16 cellular contexts compared by ENCODE assay signal in genomic region chr1:159938221-159938852, GRCh38. TPM values are rescaled to one million over a fixed set of nuclear protein-coding genes. Genes with fewer than 3 reads are reported as not detected.
DNase-seq lines count a peak whose midpoint lies in the region; ATAC-seq lines count a peak whose summit lies in the region.
"Had no signal": no experiment of that assay in that cellular context is flagged by ENCODE, and none has a peak within 500 bp of the region (broad histone marks: within the 10 kb centered on the region; RNA-seq: fewer than 3 reads in every experiment).

No MANE protein-coding gene starts in this region.

- peaks cover 29 to 45% of the 10 kb centered on the region in 2 donors for H3K4me1 ChIP-seq in neuronal stem cell (ENCODE audit: control insufficient read depth in 2 of 2, insufficient read depth in 1 of 2, low read depth in 1 of 2, low read length in 2 of 2)

- no peak overlapping the region for H4K8ac ChIP-seq in neuronal stem cell (ENCODE audit: low read depth, low read length)

- H4K91ac ChIP-seq in neuronal stem cell (ENCODE audit: low read depth, low read length, poor library complexity): no peak overlapping the region

- H3K27me3 ChIP-seq in neuronal stem cell (ENCODE audit: control insufficient read depth in 3 of 3, insufficient read depth in 3 of 3, low read depth in 1 of 3, low read length in 3 of 3): peaks cover 0 to 2% (median 0%) of the 10 kb centered on the region in 3 experiments

- peak overlapping the region; percentile 38 for H3K9ac ChIP-seq in neuronal stem cell (ENCODE audit: low read depth, low read length, poor library complexity)

- no peaks in the 10 kb centered on the region for H3K9me3 ChIP-seq in neuronal stem cell (replicated peaks in 1 of 2; ENCODE audit: control insufficient read depth in 2 of 2, insufficient read depth in 1 of 2, low read depth in 1 of 2, low read length in 2 of 2)
- H3K9me3 ChIP-seq: suprapubic skin had no signal

- no peak overlapping the region for H2BK5ac ChIP-seq in neuronal stem cell (ENCODE audit: low read length)

- H3K14ac ChIP-seq in neuronal stem cell (ENCODE audit: low read length): no peak overlapping the region

- H3K36me3 Mint-ChIP-seq in activated CD4-positive, alpha-beta memory T cell treated with anti-CD3 and anti-CD28 coated beads, Interleukin-2, amount 10 ng/mL, durations not matched to agents 7 days and 5 days (ENCODE audit: low read depth): no peaks in the 10 kb centered on the region

- peaks cover 32% of the 10 kb centered on the region for H3K27me3 Mint-ChIP-seq in activated CD4-positive, alpha-beta memory T cell treated with anti-CD3 and anti-CD28 coated beads, Interleukin-2, amount 10 ng/mL, durations not matched to agents 7 days and 5 days

- no peak overlapping the region for H3K27ac ChIP-seq in neuronal stem cell (replicated peaks; ENCODE audit: low read length)

- no peak overlapping the region for H2BK15ac ChIP-seq in neuronal stem cell (ENCODE audit: low read length)

- H3K4me3 ChIP-seq in neuronal stem cell (ENCODE audit: low read length in 2 of 2): peak overlapping the region in 1 of 2 donors; percentile 24
- H3K4me3 ChIP-seq: suprapubic skin had no signal

- peak; percentile 28 for DNase-seq in Daoy (ENCODE audit: low read depth)
- peak; percentile 45 for DNase-seq in activated CD4-positive, alpha-beta memory T cell treated with anti-CD3 and anti-CD28 coated beads, Interleukin-2, amount 10 ng/mL, durations not matched to agents 7 days and 5 days
- DNase-seq in neuronal stem cell (ENCODE audit: low spot score): no peak
- DNase-seq in GM03348 (ENCODE audit: low spot score): no peak
- DNase-seq in stimulated activated CD4-positive, alpha-beta T cell treated with anti-CD3 and anti-CD28 coated beads, Interleukin-4, amount 100 ng/mL, for 1 hour: no peak
- DNase-seq: activated B cell treated with CpG ODN at 0.5 μM for 24 hours, midbrain, NCI-H446, SHP77 treated with DMSO at 0.1 percent for 48 hours had no signal

- no CpG with 5 or more reads among the region's 7 CpGs for WGBS in neuronal stem cell (ENCODE audit: extremely low coverage in 2 of 2, insufficient read length in 2 of 2, insufficient replicate concordance in 1 of 2), 2 donors

- H3K18ac ChIP-seq in neuronal stem cell (ENCODE audit: low read length): no peak overlapping the region

- peaks cover 2% of the 10 kb centered on the region for H3K79me1 ChIP-seq in neuronal stem cell (ENCODE audit: low read depth, low read length)

- H3K4ac ChIP-seq in neuronal stem cell (ENCODE audit: low read length): no peak overlapping the region

- ATAC-seq in HG02610 (IDR thresholded peaks at IDR 0.05; ENCODE audit: unreplicated experiment): peak; percentile 37
- ATAC-seq in HG02571 (IDR thresholded peaks at IDR 0.05; ENCODE audit: unreplicated experiment): no peak
- ATAC-seq in HG03565 (IDR thresholded peaks at IDR 0.05; ENCODE audit: unreplicated experiment): no peak

- no peak overlapping the region for H2AK5ac ChIP-seq in neuronal stem cell (ENCODE audit: low read depth, low read length)

- no peak overlapping the region for H3K27ac Mint-ChIP-seq in activated CD4-positive, alpha-beta memory T cell treated with anti-CD3 and anti-CD28 coated beads, Interleukin-2, amount 10 ng/mL, durations not matched to agents 7 days and 5 days
- H3K27ac Mint-ChIP-seq: activated B cell treated with CpG ODN at 0.5 μM for 24 hours had no signal

- no peak overlapping the region for H3K23ac ChIP-seq in neuronal stem cell (ENCODE audit: low read depth, low read length, poor library complexity)

- CTCF ChIA-PET in activated CD4-positive, alpha-beta memory T cell treated with anti-CD3 and anti-CD28 coated beads, Interleukin-2, amount 10 ng/mL, durations not matched to agents 7 days and 5 days (lab: Charles Lee): interaction anchor here (1.2 to 9.9 kb wide), 6 partner anchors 16 to 353 kb away, joined by 3 to 160 read pairs (median 4); no protein-coding TSS in a partner anchor

- POLR2A ChIA-PET in activated CD4-positive, alpha-beta memory T cell treated with anti-CD3 and anti-CD28 coated beads, Interleukin-2, amount 10 ng/mL, durations not matched to agents 7 days and 5 days (lab: Charles Lee): interaction anchor here (1.2 to 9.3 kb wide), 2 partner anchors 14 to 17 kb away, joined by 3 to 56 read pairs; partner anchors contain the start of gene TAGLN2

- peaks cover 16 to 24% of the 10 kb centered on the region in 2 donors for H3K36me3 ChIP-seq in neuronal stem cell (replicated peaks in 1 of 2; ENCODE audit: control insufficient read depth in 2 of 2, insufficient read depth in 2 of 2, low read length in 2 of 2)

- H3K4me1 Mint-ChIP-seq in activated CD4-positive, alpha-beta memory T cell treated with anti-CD3 and anti-CD28 coated beads, Interleukin-2, amount 10 ng/mL, durations not matched to agents 7 days and 5 days: peaks cover 28% of the 10 kb centered on the region

- H3K9me3 Mint-ChIP-seq in activated CD4-positive, alpha-beta memory T cell treated with anti-CD3 and anti-CD28 coated beads, Interleukin-2, amount 10 ng/mL, durations not matched to agents 7 days and 5 days: no peaks in the 10 kb centered on the region
- H3K9me3 Mint-ChIP-seq: activated B cell treated with CpG ODN at 0.5 μM for 24 hours had no signal

- no peak overlapping the region for H2BK120ac ChIP-seq in neuronal stem cell (ENCODE audit: low read depth, low read length)

- H3K4me3 Mint-ChIP-seq in activated CD4-positive, alpha-beta memory T cell treated with anti-CD3 and anti-CD28 coated beads, Interleukin-2, amount 10 ng/mL, durations not matched to agents 7 days and 5 days: no peak overlapping the region
- H3K4me3 Mint-ChIP-seq: activated B cell treated with CpG ODN at 0.5 μM for 24 hours had no signal

- no peak overlapping the region for H2BK12ac ChIP-seq in neuronal stem cell (ENCODE audit: low read length)

- H3K4me2 ChIP-seq in neuronal stem cell (ENCODE audit: insufficient read depth, low read length, poor library complexity, severe bottlenecking): no peak overlapping the region

- H2AFZ ChIP-seq in neuronal stem cell (ENCODE audit: low read length): no peak overlapping the region

RNA-seq across cellular contexts. Expression of gene IGSF9, which starts 7.1 kb away (rescaled TPM):
- 1.7 and 2.7 TPM in 2 replicates for total RNA-seq in Daoy (2014; rRNA removed; shearing (Covaris generic))
- not detected for total RNA-seq in activated CD4-positive, alpha-beta memory T cell treated with anti-CD3 and anti-CD28 coated beads, Interleukin-2, amount 10 ng/mL, durations not matched to agents 7 days and 5 days
- 11.6 TPM for polyA plus RNA-seq in neuronal stem cell (2013, experiment 1 of 2)
- 11.4 TPM for polyA plus RNA-seq in neuronal stem cell (2013, experiment 2 of 2)
- total RNA-seq: activated B cell treated with CpG ODN at 0.5 μM for 24 hours, cardiac septum, LHCN-M2 had no signal

RNA-seq across cellular contexts. Expression of gene TAGLN2, which starts 13.0 kb away (rescaled TPM):
- 570 and 651 TPM in 2 replicates for total RNA-seq in Daoy (2014; rRNA removed; shearing (Covaris generic))
- 100 to 1,000 TPM; 548 to 554 TPM for total RNA-seq in activated CD4-positive, alpha-beta memory T cell treated with anti-CD3 and anti-CD28 coated beads, Interleukin-2, amount 10 ng/mL, durations not matched to agents 7 days and 5 days
- polyA plus RNA-seq in neuronal stem cell (2013, experiment 1 of 2): 27.0 TPM
- 26.7 TPM for polyA plus RNA-seq in neuronal stem cell (2013, experiment 2 of 2)

RNA-seq across cellular contexts. Expression of gene SLAMF9, which starts 15.7 kb away (rescaled TPM):
- total RNA-seq in Daoy (2014; rRNA removed; shearing (Covaris generic)): 0.77 TPM in 1 of 2 replicates, not detected in the other
- total RNA-seq in activated CD4-positive, alpha-beta memory T cell treated with anti-CD3 and anti-CD28 coated beads, Interleukin-2, amount 10 ng/mL, durations not matched to agents 7 days and 5 days: not detected
- polyA plus RNA-seq in neuronal stem cell (2013, experiment 1 of 2): not detected
- polyA plus RNA-seq in neuronal stem cell (2013, experiment 2 of 2): not detected
- total RNA-seq: activated B cell treated with CpG ODN at 0.5 μM for 24 hours, cardiac septum, epithelial cell of proximal tubule, LHCN-M2, suprapubic skin had no signal

RNA-seq across cellular contexts. Expression of gene CFAP45, which starts 38.4 kb away (rescaled TPM):
- total RNA-seq in Daoy (2014; rRNA removed; shearing (Covaris generic)): 0.46 and 1.7 TPM in 2 replicates
- 1 to 10 TPM; 1.0 to 1.3 TPM for total RNA-seq in activated CD4-positive, alpha-beta memory T cell treated with anti-CD3 and anti-CD28 coated beads, Interleukin-2, amount 10 ng/mL, durations not matched to agents 7 days and 5 days
- polyA plus RNA-seq in neuronal stem cell (2013, experiment 1 of 2): 0.32 TPM
- 0.47 TPM for polyA plus RNA-seq in neuronal stem cell (2013, experiment 2 of 2)

Comparison
In these comparisons a context has a peak if more than half of its experiments do, and no peak if none do; other contexts are left out.
1. DNase-seq: peak in Daoy (single experiment) and activated CD4-positive, alpha-beta memory T cell treated with anti-CD3 and anti-CD28 coated beads, Interleukin-2, amount 10 ng/mL, durations not matched to agents 7 days and 5 days (single experiment); none in neuronal stem cell (single experiment), GM03348 (single experiment) and stimulated activated CD4-positive, alpha-beta T cell treated with anti-CD3 and anti-CD28 coated beads, Interleukin-4, amount 100 ng/mL, for 1 hour (single experiment).